Comparison of ENCODE assay signal across 17 cellular contexts in the genomic region with DNA sequence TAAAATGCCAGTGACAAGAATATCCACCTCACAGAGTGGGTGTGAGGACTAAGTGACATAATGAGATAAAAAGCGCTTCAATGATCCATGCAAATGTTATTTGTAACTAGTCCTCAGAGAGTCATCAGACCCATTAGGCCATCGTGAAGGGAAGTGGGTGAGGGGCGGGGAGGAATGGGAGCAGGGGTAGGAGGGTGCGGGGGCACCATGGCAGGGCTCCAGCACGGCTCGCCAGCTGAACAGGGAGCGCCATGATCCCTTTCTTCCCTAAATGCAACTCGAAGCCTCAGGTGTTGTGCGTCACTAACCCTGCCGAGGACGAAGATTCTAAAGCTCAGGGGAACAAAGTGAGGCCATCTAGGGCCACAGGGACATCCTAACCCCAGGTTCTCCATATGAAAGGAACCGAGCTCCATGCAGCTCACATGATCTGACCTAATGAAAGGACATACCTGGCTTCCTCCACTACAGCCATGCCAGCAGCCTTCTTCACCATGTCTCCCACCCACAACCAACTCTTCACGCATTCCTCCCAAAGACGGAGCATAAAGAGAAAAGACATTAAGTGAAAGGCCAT. TPM values are rescaled to one million over a fixed set of nuclear protein-coding genes. Genes with fewer than 3 reads are reported as not detected.
DNase-seq lines count a peak whose midpoint lies in the region; ATAC-seq, FAIRE-seq and TF ChIP-seq lines count a peak whose summit lies in the region.
"Had no signal": no experiment of that assay in that cellular context is flagged by ENCODE, and none has a peak within 500 bp of the region (broad histone marks: within the 10 kb centered on the region; RNA-seq: fewer than 3 reads in every experiment).

No MANE protein-coding gene starts in this region.

- peak overlapping the region; percentile 31 for H3K4me3 Mint-ChIP-seq in endothelial cell (ENCODE audit: unreplicated experiment)
- H3K4me3 Mint-ChIP-seq: B cell; CD4-positive, alpha-beta T cell; IgD-negative memory B cell had no signal

- H2AFZ ChIP-seq in GM12878 (ENCODE audit: control insufficient read depth, low read depth, low read length) = no peak overlapping the region

- no peak for FAIRE-seq in GM12878 (lab: Jason Lieb, UNC)
- FAIRE-seq: A204.1, G401.6, GM12892, H54 had no signal

- TF ChIP-seq POLR2A in GM12878 (IDR thresholded peaks at IDR 0.05; ENCODE audit: low read depth, low read length) = no peak
- no peak for TF ChIP-seq POLR2A in spleen (IDR thresholded peaks at IDR 0.05)
- no peak for TF ChIP-seq POLR2A in thyroid gland (IDR thresholded peaks at IDR 0.05)

- TF ChIP-seq CTCF in GM12878 (IDR thresholded peaks at IDR 0.05 in 2 of 3, conservative IDR thresholded peaks at IDR 0.05 in 1 of 3; ENCODE audit: control insufficient read depth in 2 of 3, extremely low read depth in 1 of 3, insufficient read depth in 1 of 3, low read depth in 3 of 3, low read length in 3 of 3) = no peak
- TF ChIP-seq CTCF in endothelial cell (IDR thresholded peaks at IDR 0.05; ENCODE audit: unreplicated experiment) = no peak
- no peak for TF ChIP-seq CTCF in spleen (IDR thresholded peaks at IDR 0.05 in 8 of 11, conservative IDR thresholded peaks at IDR 0.05 in 3 of 11)
- TF ChIP-seq CTCF in thyroid gland (IDR thresholded peaks at IDR 0.05) = no peak

- H3K4me1 ChIP-seq in GM12878 (ENCODE audit: control insufficient read depth, insufficient read depth, low read length) = no peaks in the 10 kb centered on the region
- H3K4me1 ChIP-seq in spleen = no peaks in the 10 kb centered on the region
- no peaks in the 10 kb centered on the region for H3K4me1 ChIP-seq in thyroid gland

- SMC1A ChIA-PET in GM12878 (lab: Charles Lee; ENCODE audit: uncharacterized antibody, unreplicated experiment) = no interaction called here

- no peaks in the 10 kb centered on the region for H4K20me1 ChIP-seq in GM12878 (ENCODE audit: control insufficient read depth, insufficient read depth)

- no peak for ATAC-seq in GM12878

- H3K4me3 ChIP-seq in H7 (ENCODE audit: insufficient read depth, low read depth, low read length) (no peak overlapping the region), GM12878 (no peak overlapping the region), spleen (no peak overlapping the region), thyroid gland (replicated peaks in 1 of 3) (no peak overlapping the region)

- H3K9me3 ChIP-seq in GM12878 (replicated peaks; ENCODE audit: control insufficient read depth, insufficient read depth, low read length) (peaks cover 5% of the 10 kb centered on the region; the same call in 1 of the 3 replicates), spleen (no peaks in the 10 kb centered on the region), thyroid gland (no peaks in the 10 kb centered on the region)

- H3K36me3 ChIP-seq in H7 (replicated peaks; ENCODE audit: control insufficient read depth, insufficient read depth, low read length) (no peaks in the 10 kb centered on the region), GM12878 (ENCODE audit: control insufficient read depth in 2 of 2, insufficient read depth in 2 of 2, low read length in 1 of 2) (peaks cover 12 to 21% of the 10 kb centered on the region in 2 experiments), spleen (peaks cover 0 to 3% (median 0%) of the 10 kb centered on the region in 6 donors), thyroid gland (no peaks in the 10 kb centered on the region)

- RAD21 ChIA-PET in GM12878 (lab: Charles Lee; ENCODE audit: unreplicated experiment) = no interaction called here

- peaks cover 2% of the 10 kb centered on the region for H3K27me3 Mint-ChIP-seq in endothelial cell (ENCODE audit: unreplicated experiment)
- H3K27me3 Mint-ChIP-seq: B cell; CD4-positive, alpha-beta T cell; IgD-negative memory B cell had no signal

- H3K4me1 Mint-ChIP-seq in endothelial cell (ENCODE audit: unreplicated experiment) = peaks cover 23% of the 10 kb centered on the region
- H3K4me1 Mint-ChIP-seq: B cell had no signal

- no peaks in the 10 kb centered on the region for H3K79me2 ChIP-seq in GM12878 (ENCODE audit: control insufficient read depth, insufficient read depth, low read length)

- peaks cover 29% of the 10 kb centered on the region for H3K36me3 Mint-ChIP-seq in endothelial cell (ENCODE audit: low read depth, unreplicated experiment)

- DNase-seq in H7 = peak; percentile 64
- no peak for DNase-seq in GM12878 (ENCODE audit: low read depth, low spot score)
- DNase-seq in endothelial cell (ENCODE audit: low spot score) = no peak
- DNase-seq in spleen = peak; percentile 24
- DNase-seq in thyroid gland = no peak
- no peak for DNase-seq in central memory CD4-positive, alpha-beta T cell
- no peak for DNase-seq in HT-29 (ENCODE audit: low spot score)
- DNase-seq: C1 segment of cervical spinal cord; CD4-positive, alpha-beta T cell; DMS79; EL had no signal

- H3K9ac ChIP-seq in GM12878 (ENCODE audit: control insufficient read depth, insufficient read depth, low read length) = no peak overlapping the region

- no peak overlapping the region for H3K27ac Mint-ChIP-seq in endothelial cell (ENCODE audit: unreplicated experiment)
- H3K27ac Mint-ChIP-seq: B cell; CD4-positive, alpha-beta T cell; IgD-negative memory B cell had no signal

- WGBS in GM12878 (ENCODE audit: insufficient coverage, insufficient replicate concordance, low lambda C conversion rate, missing lambda C conversion rate) = 96% methylated on average over 14 of the region's 14 CpGs
- 88 to 96% (median 91%) methylated on average over 14 of the region's 14 CpGs for WGBS in spleen, 5 donors
- WGBS in thyroid gland, 2 donors = 84 to 88% methylated on average over 14 of the region's 14 CpGs

- no peaks in the 10 kb centered on the region for H3K27me3 ChIP-seq in H7 (ENCODE audit: control insufficient read depth, insufficient read depth, low read length)
- H3K27me3 ChIP-seq in GM12878 (replicated peaks in 1 of 2; ENCODE audit: control insufficient read depth in 2 of 2, insufficient read depth in 2 of 2, low read length in 1 of 2) = no peaks in the 10 kb centered on the region
- no peaks in the 10 kb centered on the region for H3K27me3 ChIP-seq in spleen (replicated peaks in 1 of 7)
- H3K27me3 ChIP-seq in thyroid gland = no peaks in the 10 kb centered on the region

- POLR2A ChIA-PET in GM12878 (lab: Charles Lee) = no interaction called here

- no peak overlapping the region for H3K27ac ChIP-seq in GM12878 (ENCODE audit: control insufficient read depth, insufficient read depth)
- no peak overlapping the region for H3K27ac ChIP-seq in spleen
- H3K27ac ChIP-seq in thyroid gland = no peak overlapping the region

- CTCF ChIA-PET in GM12878 (lab: Yijun Ruan, JAX) = interaction anchor here (0.6 kb wide), 1 partner anchor 72 kb away, joined by 3 read pairs; no protein-coding TSS in a partner anchor

- no peak overlapping the region for H3K4me2 ChIP-seq in GM12878 (ENCODE audit: control insufficient read depth, insufficient read depth)

- in situ Hi-C loops in GM12878 (cut with MboI) = no loop called here

- TF ChIP-seq EP300 in GM12878 (IDR thresholded peaks at IDR 0.05; ENCODE audit: borderline replicate concordance in 1 of 2, control insufficient read depth in 1 of 2, low read depth in 2 of 2, low read length in 2 of 2) = no peak

- no peaks in the 10 kb centered on the region for H3K9me3 Mint-ChIP-seq in endothelial cell (ENCODE audit: unreplicated experiment)
- H3K9me3 Mint-ChIP-seq: CD4-positive, alpha-beta T cell; IgD-negative memory B cell had no signal

- intact Hi-C loops in GM12878 (cut with micrococcal nuclease; ENCODE audit: unreplicated experiment) = no loop called here
- intact Hi-C loops in spleen (cut with DNase I; ENCODE audit: low total_unique reads) = no loop called here
- intact Hi-C loops in thyroid gland (cut with DNase I) = no loop called here

- BruUV-seq in GM12878 (replicated peaks; lab: Mats Ljungman, UMichigan) = TSS peak; percentile 55

- TF ChIP-seq RAD21 in GM12878 (IDR thresholded peaks at IDR 0.05; ENCODE audit: insufficient read depth, low read depth, low read length) = no peak

TF ChIP-seq in GM12878, 131 proteins besides CTCF, POLR2A, EP300 and RAD21 (continues in another document):
- TF ChIP-seq LARP7 (IDR thresholded peaks at IDR 0.05) = no peak
- TF ChIP-seq, protein P1, sequence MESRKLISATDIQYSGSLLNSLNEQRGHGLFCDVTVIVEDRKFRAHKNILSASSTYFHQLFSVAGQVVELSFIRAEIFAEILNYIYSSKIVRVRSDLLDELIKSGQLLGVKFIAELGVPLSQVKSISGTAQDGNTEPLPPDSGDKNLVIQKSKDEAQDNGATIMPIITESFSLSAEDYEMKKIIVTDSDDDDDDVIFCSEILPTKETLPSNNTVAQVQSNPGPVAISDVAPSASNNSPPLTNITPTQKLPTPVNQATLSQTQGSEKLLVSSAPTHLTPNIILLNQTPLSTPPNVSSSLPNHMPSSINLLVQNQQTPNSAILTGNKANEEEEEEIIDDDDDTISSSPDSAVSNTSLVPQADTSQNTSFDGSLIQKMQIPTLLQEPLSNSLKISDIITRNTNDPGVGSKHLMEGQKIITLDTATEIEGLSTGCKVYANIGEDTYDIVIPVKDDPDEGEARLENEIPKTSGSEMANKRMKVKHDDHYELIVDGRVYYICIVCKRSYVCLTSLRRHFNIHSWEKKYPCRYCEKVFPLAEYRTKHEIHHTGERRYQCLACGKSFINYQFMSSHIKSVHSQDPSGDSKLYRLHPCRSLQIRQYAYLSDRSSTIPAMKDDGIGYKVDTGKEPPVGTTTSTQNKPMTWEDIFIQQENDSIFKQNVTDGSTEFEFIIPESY (IDR thresholded peaks at IDR 0.05) = no peak

RNA-seq across cellular contexts. Expression of a gene that starts 16.4 kb away (rescaled TPM):
- 13.1 and 15.9 TPM in 2 replicates for total RNA-seq in H7 (2014; rRNA removed; shearing (Covaris generic))
- 60.6 and 79.4 TPM in 2 replicates for total RNA-seq in GM12878 (2013; cell fraction: nucleolus; rRNA removed)
- total RNA-seq in GM12878 (2014; rRNA removed) (58.9 and 75.6 TPM in 2 replicates), GM12878 (2014; rRNA removed; fragmentation: Illumina TruSeq; extraction: Trizol) (44.9 and 47.5 TPM in 2 replicates), GM12878 (2021) (88.2 and 102 TPM in 2 replicates), endothelial cell (ENCODE audit: unreplicated experiment) (88.0 TPM), spleen (10 to 100 TPM; 39.6 to 61.5 (median 58.2) TPM), thyroid gland (10 to 100 TPM; 17.5 to 38.7 (median 29.2) TPM)
- 37.7 TPM for polyA plus RNA-seq in GM12878 (2011; ENCODE audit: low read depth)
- polyA plus RNA-seq in GM12878 (2011; rRNA removed) (31.0 and 53.2 TPM in 2 replicates), GM12878 (2014; fragmentation: Illumina TruSeq; extraction: Trizol) (44.4 and 72.7 TPM in 2 replicates), GM12878 (2014; fragmentation: Nextera tagmentation; extraction: Ambion mirVana) (1 to 10 TPM; 2.8 to 8.6 TPM), GM12878 (2014; rRNA removed) (90.5 and 107 TPM in 2 replicates), GM12878 (2016; fragmentation: Nextera tagmentation; extraction: Ambion mirVana) (10 to 100 TPM; 13.2 to 17.2 TPM), spleen (10 to 100 TPM; 36.5 to 53.1 (median 42.4) TPM)
- 63.0 and 77.4 TPM in 2 replicates for polyA plus RNA-seq in GM12878 (2011; cell fraction: cytosol; rRNA removed)
- 194 and 225 TPM in 2 replicates for polyA plus RNA-seq in GM12878 (2011; cell fraction: nucleus; rRNA removed)
- 70.8 and 89.9 TPM in 2 replicates for polyA plus RNA-seq in GM12878 (2012)
- polyA minus RNA-seq in GM12878 (2011; rRNA and poly(A)+ RNA removed) = 97.7 and 107 TPM in 2 replicates
- 27.8 and 33.1 TPM in 2 replicates for polyA minus RNA-seq in GM12878 (2011; cell fraction: cytosol; rRNA and poly(A)+ RNA removed)
- 30.9 and 55.5 TPM in 2 replicates for polyA minus RNA-seq in GM12878 (2011; cell fraction: nucleus; rRNA and poly(A)+ RNA removed)
- total RNA-seq in HT-29 (2014; rRNA removed; shearing (Covaris generic)) = 78.1 and 80.7 TPM in 2 replicates

Comparison
In these comparisons a context has a peak if more than half of its experiments do, and no peak if none do; other contexts are left out.
1. DNase-seq: peak in H7 (single experiment) and spleen (single experiment); none in GM12878 (single experiment), endothelial cell (single experiment), thyroid gland (0 of 2), central memory CD4-positive, alpha-beta T cell (single experiment) and HT-29 (single experiment).